12 cellular contexts compared by ENCODE assay signal in genomic region chr19:41127362-41127761, GRCh38. TPM values are rescaled to one million over a fixed set of nuclear protein-coding genes. Genes with fewer than 3 reads are reported as not detected.
DNase-seq lines count a peak whose midpoint lies in the region; ATAC-seq, FAIRE-seq and TF ChIP-seq lines count a peak whose summit lies in the region.
"Not testable (repeated sequence)": the region's sequence is repeated elsewhere in the genome, so short reads cannot be mapped to it uniquely, and the experiment has no call there.
"Had no signal": no experiment of that assay in that cellular context is flagged by ENCODE, and none has a peak within 500 bp of the region (broad histone marks: within the 10 kb centered on the region; RNA-seq: fewer than 3 reads in every experiment).

No MANE protein-coding gene starts in this region.

- H3K18ac ChIP-seq in neuronal stem cell (ENCODE audit: low read length), result not testable (repeated sequence)

- not testable (repeated sequence) for H3K4me3 ChIP-seq in BLaER1 treated with 17β-estradiol and CSF1 and Interleukin-3, amounts not matched to agents 10 nM and 100 nM; DOHH2 (ENCODE audit: low read length); astrocyte (ENCODE audit: insufficient read depth, low read depth, low read length); iPS-20b (ENCODE audit: low read length); neuronal stem cell (ENCODE audit: low read length in 2 of 2)

- not testable (repeated sequence) for H4K20me1 ChIP-seq in BLaER1 treated with 17β-estradiol and CSF1 and Interleukin-3, amounts not matched to agents 10 nM and 100 nM; DOHH2 (ENCODE audit: control insufficient read depth, insufficient read depth, low read depth, low read length); astrocyte (ENCODE audit: insufficient read depth, low read length)

- DNase-seq in T-helper 17 cell; astrocyte (ENCODE audit: low read depth); neuronal stem cell (ENCODE audit: low spot score): not testable (repeated sequence)

- not testable (repeated sequence) for H3F3A ChIP-seq in DOHH2 (ENCODE audit: control insufficient read depth, insufficient read depth)

- H3K4me1 Mint-ChIP-seq in IgD-negative memory B cell; astrocyte (ENCODE audit: low read depth, unreplicated experiment): not testable (repeated sequence)
- peaks cover 19% of the 10 kb centered on the region for H3K4me1 Mint-ChIP-seq in T-helper 17 cell

- not testable (repeated sequence) for H3K79me1 ChIP-seq in neuronal stem cell (ENCODE audit: low read depth, low read length)

- not testable (repeated sequence) for H2BK5ac ChIP-seq in neuronal stem cell (ENCODE audit: low read length)

- not testable (repeated sequence) for H3K4ac ChIP-seq in neuronal stem cell (ENCODE audit: low read length)

- H2BK15ac ChIP-seq in neuronal stem cell (ENCODE audit: low read length), result not testable (repeated sequence)

- not testable (repeated sequence) for H2AK5ac ChIP-seq in neuronal stem cell (ENCODE audit: low read depth, low read length)

- not testable (repeated sequence) for H3K36me3 ChIP-seq in BLaER1 treated with 17β-estradiol and CSF1 and Interleukin-3, amounts not matched to agents 10 nM and 100 nM; DOHH2 (ENCODE audit: control insufficient read depth, low read length); astrocyte (ENCODE audit: insufficient read depth, low read length); iPS-20b (ENCODE audit: insufficient read depth, low read depth, low read length); neuronal stem cell (replicated peaks in 1 of 2; ENCODE audit: control insufficient read depth in 2 of 2, insufficient read depth in 2 of 2, low read length in 2 of 2)

- not testable (repeated sequence) for H3K23ac ChIP-seq in neuronal stem cell (ENCODE audit: low read depth, low read length, poor library complexity)

- H3K9me3 ChIP-seq in BLaER1 treated with 17β-estradiol and CSF1 and Interleukin-3, amounts not matched to agents 10 nM and 100 nM (replicated peaks in 1 of 11); DOHH2 (ENCODE audit: control insufficient read depth, insufficient read depth, low read length); T-helper 17 cell (ENCODE audit: control insufficient read depth, low read length, poor library complexity, severe bottlenecking); astrocyte (ENCODE audit: insufficient read depth, low read depth, low read length); iPS-20b (ENCODE audit: insufficient read depth, low read depth, low read length); neuronal stem cell (replicated peaks in 1 of 2; ENCODE audit: control insufficient read depth in 2 of 2, insufficient read depth in 1 of 2, low read depth in 1 of 2, low read length in 2 of 2): not testable (repeated sequence)

- H4K91ac ChIP-seq in neuronal stem cell (ENCODE audit: low read depth, low read length, poor library complexity), result not testable (repeated sequence)

- H2AFZ ChIP-seq in astrocyte (ENCODE audit: low read depth, low read length), result not testable (repeated sequence)
- peak overlapping the region; percentile 64 for H2AFZ ChIP-seq in neuronal stem cell (ENCODE audit: low read length)

- ATAC-seq in T-helper 17 cell, result not testable (repeated sequence)

- H3K79me2 ChIP-seq in DOHH2 (ENCODE audit: control insufficient read depth, low read length); astrocyte (ENCODE audit: insufficient read depth, low read length): not testable (repeated sequence)

- not testable (repeated sequence) for H4K8ac ChIP-seq in neuronal stem cell (ENCODE audit: low read depth, low read length)

- no CpG with 5 or more reads among the region's 7 CpGs for WGBS in neuronal stem cell (ENCODE audit: extremely low coverage in 2 of 2, insufficient read length in 2 of 2, insufficient replicate concordance in 1 of 2), 2 donors

- H2BK120ac ChIP-seq in neuronal stem cell (ENCODE audit: low read depth, low read length), result not testable (repeated sequence)

- H3K27me3 Mint-ChIP-seq in IgD-negative memory B cell, T-helper 17 cell: not testable (repeated sequence)
- H3K27me3 Mint-ChIP-seq in astrocyte (ENCODE audit: low read depth, unreplicated experiment), result peaks cover 39% of the 10 kb centered on the region

- H3K36me3 Mint-ChIP-seq in IgD-negative memory B cell; T-helper 17 cell (ENCODE audit: low read depth); astrocyte (ENCODE audit: low read depth, unreplicated experiment): not testable (repeated sequence)

- H3K9me3 Mint-ChIP-seq in IgD-negative memory B cell; astrocyte (ENCODE audit: unreplicated experiment): not testable (repeated sequence)

- H3K14ac ChIP-seq in neuronal stem cell (ENCODE audit: low read length), result not testable (repeated sequence)

- H2BK12ac ChIP-seq in neuronal stem cell (ENCODE audit: low read length), result not testable (repeated sequence)

- not testable (repeated sequence) for FAIRE-seq in astrocyte (lab: Jason Lieb, UNC)

- not testable (repeated sequence) for TF ChIP-seq CTCF in DOHH2 (IDR thresholded peaks at IDR 0.05; ENCODE audit: low read depth, low read length, poor library complexity, severe bottlenecking); astrocyte (IDR thresholded peaks at IDR 0.05; ENCODE audit: insufficient read depth, low read depth, low read length)

- H3K4me2 ChIP-seq in BLaER1 treated with 17β-estradiol and CSF1 and Interleukin-3, amounts not matched to agents 10 nM and 100 nM, result peak overlapping the region; percentile 56 to 93 (median 74); a peak in 17 of 22 replicates
- 0 out of 2 replicates have a peak overlapping the region, but pooled peaks have one; percentile 34 for H3K4me2 ChIP-seq in DOHH2 (ENCODE audit: low read length)
- H3K4me2 ChIP-seq in astrocyte (ENCODE audit: low read length), result peak overlapping the region; percentile 63
- peak overlapping the region; percentile 22 for H3K4me2 ChIP-seq in neuronal stem cell (ENCODE audit: insufficient read depth, low read length, poor library complexity, severe bottlenecking)

- not testable (repeated sequence) for H3K9ac ChIP-seq in BLaER1 treated with 17β-estradiol and CSF1 and Interleukin-3, amounts not matched to agents 10 nM and 100 nM; astrocyte (ENCODE audit: low read length); iPS-20b (ENCODE audit: low read depth, low read length); neuronal stem cell (ENCODE audit: low read depth, low read length, poor library complexity)

- H3K9me2 ChIP-seq in DOHH2 (replicated peaks; ENCODE audit: control insufficient read depth, low read length), result not testable (repeated sequence)

- H3K27ac Mint-ChIP-seq in IgD-negative memory B cell, result peak overlapping the region; percentile 41 to 83 (median 74)
- peak overlapping the region; percentile 90 for H3K27ac Mint-ChIP-seq in T-helper 17 cell
- H3K27ac Mint-ChIP-seq in astrocyte (ENCODE audit: unreplicated experiment), result not testable (repeated sequence)

- H3K4me1 ChIP-seq in BLaER1 treated with 17β-estradiol and CSF1 and Interleukin-3, amounts not matched to agents 10 nM and 100 nM, result peaks cover 0 to 11% (median 8%) of the 10 kb centered on the region in 10 experiments; a peak in 11 of 20 replicates
- not testable (repeated sequence) for H3K4me1 ChIP-seq in DOHH2 (ENCODE audit: control insufficient read depth, low read length); astrocyte (ENCODE audit: insufficient read depth, low read length); iPS-20b (ENCODE audit: insufficient read depth, low read length); neuronal stem cell (ENCODE audit: control insufficient read depth in 2 of 2, insufficient read depth in 1 of 2, low read depth in 1 of 2, low read length in 2 of 2)

- H3K4me3 Mint-ChIP-seq in IgD-negative memory B cell (peak overlapping the region in 1 of 4 donors; percentile 63), T-helper 17 cell (peak overlapping the region; percentile 85)
- H3K4me3 Mint-ChIP-seq in astrocyte (ENCODE audit: unreplicated experiment), result not testable (repeated sequence)

- not testable (repeated sequence) for H3K27ac ChIP-seq in BLaER1 treated with 17β-estradiol and CSF1 and Interleukin-3, amounts not matched to agents 10 nM and 100 nM; DOHH2 (ENCODE audit: low read depth, low read length); astrocyte (ENCODE audit: low read depth, low read length); neuronal stem cell (replicated peaks; ENCODE audit: low read length)
- peak overlapping the region; percentile 22 for H3K27ac ChIP-seq in iPS-20b (ENCODE audit: low read length)

- H3K27me3 ChIP-seq in BLaER1 treated with 17β-estradiol and CSF1 and Interleukin-3, amounts not matched to agents 10 nM and 100 nM; DOHH2 (ENCODE audit: control insufficient read depth, low read length); astrocyte (ENCODE audit: insufficient read depth, low read length); iPS-20b (ENCODE audit: insufficient read depth, low read length): not testable (repeated sequence)
- H3K27me3 ChIP-seq in neuronal stem cell (ENCODE audit: control insufficient read depth in 3 of 3, insufficient read depth in 3 of 3, low read depth in 1 of 3, low read length in 3 of 3), result peaks cover 0 to 13% (median 0%) of the 10 kb centered on the region in 3 experiments

RNA-seq across cellular contexts. Expression of gene CYP2F1, which starts 13.1 kb away (rescaled TPM):
- polyA plus RNA-seq in IgD-negative memory B cell, result not detected
- total RNA-seq in T-helper 17 cell (under 1 TPM; 0.25 to 0.37 TPM), astrocyte (not detected in 2 replicates)
- polyA plus RNA-seq in neuronal stem cell (2013, experiment 1 of 2), result not detected
- 0.03 TPM for polyA plus RNA-seq in neuronal stem cell (2013, experiment 2 of 2)
- total RNA-seq: A673, GM23248, MCF 10A, RPMI7951 had no signal
- polyA plus RNA-seq: CD14-positive monocyte, GM23248 had no signal

RNA-seq across cellular contexts. Expression of gene CYP2A13, which starts 39.1 kb away (rescaled TPM):
- not detected for polyA plus RNA-seq in IgD-negative memory B cell
- total RNA-seq in T-helper 17 cell (not detected), astrocyte (not detected in 2 replicates)
- polyA plus RNA-seq in neuronal stem cell (2013, experiment 1 of 2), result 0.03 TPM
- polyA plus RNA-seq in neuronal stem cell (2013, experiment 2 of 2), result 0.03 TPM
- total RNA-seq: A673, GM23248, MCF 10A, RPMI7951 had no signal
- polyA plus RNA-seq: CD14-positive monocyte, GM23248 had no signal

Comparison
In these comparisons a context has a peak if more than half of its experiments do, and no peak if none do; other contexts are left out.
1. H3K4me2 ChIP-seq: peak in every context shown above with its lines; median percentile 74 in BLaER1 treated with 17β-estradiol and CSF1 and Interleukin-3, amounts not matched to agents 10 nM and 100 nM; 63 in astrocyte; 34 in DOHH2; 22 in neuronal stem cell.